ENCODE assay signal across 1 cellular context in the genomic region with DNA sequence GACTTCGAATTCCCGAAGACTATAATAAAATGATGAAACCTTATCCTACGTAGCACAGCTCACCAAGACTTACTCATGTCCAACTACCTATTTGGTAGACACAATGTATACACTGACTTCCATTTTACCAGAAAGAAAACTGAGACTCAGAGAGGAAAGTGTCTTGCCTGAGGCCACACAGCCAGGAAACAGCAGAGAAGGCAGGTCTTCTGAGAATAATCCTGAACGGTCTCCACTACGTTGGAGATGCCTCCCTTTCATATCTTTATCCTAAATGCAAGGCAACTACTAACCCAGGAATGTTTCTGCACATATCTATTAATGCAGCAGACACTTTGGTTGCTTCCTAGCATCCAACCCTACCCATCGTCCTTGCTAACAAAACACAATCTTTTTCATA.
TF ChIP-seq lines count a peak whose summit lies in the region.

No MANE protein-coding gene starts in this region.

TF ChIP-seq in HepG2, 621 proteins besides CTCF, POLR2A, EP300 and RAD21 (continued from another document):
- TF ChIP-seq, protein P1, sequence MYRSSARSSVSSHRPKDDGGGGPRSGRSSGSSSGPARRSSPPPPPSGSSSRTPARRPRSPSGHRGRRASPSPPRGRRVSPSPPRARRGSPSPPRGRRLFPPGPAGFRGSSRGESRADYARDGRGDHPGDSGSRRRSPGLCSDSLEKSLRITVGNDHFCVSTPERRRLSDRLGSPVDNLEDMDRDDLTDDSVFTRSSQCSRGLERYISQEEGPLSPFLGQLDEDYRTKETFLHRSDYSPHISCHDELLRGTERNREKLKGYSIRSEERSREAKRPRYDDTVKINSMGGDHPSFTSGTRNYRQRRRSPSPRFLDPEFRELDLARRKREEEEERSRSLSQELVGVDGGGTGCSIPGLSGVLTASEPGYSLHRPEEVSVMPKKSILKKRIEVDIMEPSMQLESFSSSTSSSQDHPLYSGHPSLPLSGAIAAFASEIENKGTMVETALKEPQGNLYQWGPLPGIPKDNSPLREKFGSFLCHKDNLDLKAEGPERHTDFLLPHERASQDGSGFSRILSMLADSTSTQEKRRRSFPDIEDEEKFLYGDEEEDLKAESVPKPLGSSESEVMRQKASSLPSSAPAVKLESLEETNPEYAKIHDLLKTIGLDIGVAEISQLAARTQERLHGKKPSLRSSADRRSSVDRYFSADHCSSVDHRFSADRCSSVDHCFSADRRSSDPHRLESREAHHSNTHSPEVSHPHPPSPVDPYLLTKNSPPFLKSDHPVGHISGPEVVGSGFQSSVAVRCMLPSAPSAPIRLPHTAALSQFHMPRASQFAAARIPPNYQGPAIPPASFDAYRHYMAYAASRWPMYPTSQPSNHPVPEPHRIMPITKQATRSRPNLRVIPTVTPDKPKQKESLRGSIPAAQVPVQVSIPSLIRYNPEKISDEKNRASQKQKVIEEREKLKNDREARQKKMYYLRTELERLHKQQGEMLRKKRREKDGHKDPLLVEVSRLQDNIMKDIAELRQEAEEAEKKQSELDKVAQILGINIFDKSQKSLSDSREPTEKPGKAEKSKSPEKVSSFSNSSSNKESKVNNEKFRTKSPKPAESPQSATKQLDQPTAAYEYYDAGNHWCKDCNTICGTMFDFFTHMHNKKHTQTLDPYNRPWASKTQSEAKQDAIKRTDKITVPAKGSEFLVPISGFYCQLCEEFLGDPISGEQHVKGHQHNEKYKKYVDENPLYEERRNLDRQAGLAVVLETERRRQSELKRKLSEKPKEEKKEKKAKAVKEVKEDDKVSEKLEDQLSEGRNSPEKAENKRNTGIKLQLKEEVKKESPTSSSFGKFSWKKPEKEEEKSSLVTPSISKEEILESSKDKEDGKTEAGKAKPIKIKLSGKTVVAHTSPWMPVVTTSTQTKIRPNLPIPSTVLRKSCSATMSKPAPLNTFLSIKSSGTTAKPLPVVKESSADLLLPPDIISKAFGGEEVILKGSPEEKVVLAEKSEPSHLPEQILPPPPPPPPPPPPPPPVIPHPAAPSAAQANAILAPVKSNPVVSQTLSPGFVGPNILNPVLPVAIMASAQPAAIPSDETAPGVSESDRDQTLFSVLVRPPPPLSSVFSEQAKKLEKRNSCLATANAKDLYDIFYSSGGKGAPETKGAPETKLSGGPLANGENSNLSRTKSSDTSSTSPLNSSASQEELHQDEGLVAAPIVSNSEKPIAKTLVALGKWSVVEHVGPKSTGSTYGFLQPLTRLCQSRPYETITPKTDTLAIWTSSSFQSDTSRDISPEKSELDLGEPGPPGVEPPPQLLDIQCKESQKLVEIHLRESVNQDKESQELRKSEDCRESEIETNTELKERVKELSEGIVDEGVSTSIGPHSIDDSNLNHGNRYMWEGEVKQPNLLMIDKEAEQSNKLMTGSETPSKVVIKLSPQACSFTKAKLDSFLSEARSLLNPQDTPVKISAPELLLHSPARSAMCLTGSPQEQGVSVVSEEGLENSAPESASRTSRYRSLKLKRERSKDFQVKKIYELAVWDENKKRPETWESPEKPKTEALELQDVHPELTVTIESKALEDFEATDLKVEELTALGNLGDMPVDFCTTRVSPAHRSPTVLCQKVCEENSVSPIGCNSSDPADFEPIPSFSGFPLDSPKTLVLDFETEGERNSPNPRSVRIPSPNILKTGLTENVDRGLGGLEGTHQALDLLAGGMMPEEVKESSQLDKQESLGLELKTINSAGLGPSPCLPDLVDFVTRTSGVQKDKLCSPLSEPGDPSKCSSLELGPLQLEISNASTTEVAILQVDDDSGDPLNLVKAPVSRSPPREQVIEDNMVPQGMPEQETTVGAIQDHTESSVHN (CRISPR knock-in tag; IDR thresholded peaks at IDR 0.05) = no peak
- peak; percentile 89; the same call in 1 of the 2 replicates for TF ChIP-seq ZNF768 (CRISPR knock-in tag; IDR thresholded peaks at IDR 0.05)
- TF ChIP-seq ZBTB7B (CRISPR knock-in tag; IDR thresholded peaks at IDR 0.05) = no peak
- no peak for TF ChIP-seq ZNF33A (CRISPR knock-in tag; IDR thresholded peaks at IDR 0.05; ENCODE audit: borderline replicate concordance)
- no peak for TF ChIP-seq SPEN (CRISPR knock-in tag; IDR thresholded peaks at IDR 0.05; ENCODE audit: low read depth)
- TF ChIP-seq, protein P2, sequence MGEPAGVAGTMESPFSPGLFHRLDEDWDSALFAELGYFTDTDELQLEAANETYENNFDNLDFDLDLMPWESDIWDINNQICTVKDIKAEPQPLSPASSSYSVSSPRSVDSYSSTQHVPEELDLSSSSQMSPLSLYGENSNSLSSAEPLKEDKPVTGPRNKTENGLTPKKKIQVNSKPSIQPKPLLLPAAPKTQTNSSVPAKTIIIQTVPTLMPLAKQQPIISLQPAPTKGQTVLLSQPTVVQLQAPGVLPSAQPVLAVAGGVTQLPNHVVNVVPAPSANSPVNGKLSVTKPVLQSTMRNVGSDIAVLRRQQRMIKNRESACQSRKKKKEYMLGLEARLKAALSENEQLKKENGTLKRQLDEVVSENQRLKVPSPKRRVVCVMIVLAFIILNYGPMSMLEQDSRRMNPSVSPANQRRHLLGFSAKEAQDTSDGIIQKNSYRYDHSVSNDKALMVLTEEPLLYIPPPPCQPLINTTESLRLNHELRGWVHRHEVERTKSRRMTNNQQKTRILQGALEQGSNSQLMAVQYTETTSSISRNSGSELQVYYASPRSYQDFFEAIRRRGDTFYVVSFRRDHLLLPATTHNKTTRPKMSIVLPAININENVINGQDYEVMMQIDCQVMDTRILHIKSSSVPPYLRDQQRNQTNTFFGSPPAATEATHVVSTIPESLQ (CRISPR knock-in tag; conservative IDR thresholded peaks at IDR 0.05) = no peak
- no peak for TF ChIP-seq ZBTB7A (CRISPR knock-in tag; IDR thresholded peaks at IDR 0.05)
- TF ChIP-seq MIER3 (CRISPR knock-in tag; IDR thresholded peaks at IDR 0.05; ENCODE audit: borderline replicate concordance) = no peak
- peak; percentile 7; the same call in 1 of the 2 replicates for TF ChIP-seq HDAC2 (CRISPR knock-in tag; IDR thresholded peaks at IDR 0.05)
- peak; percentile 89 for TF ChIP-seq ZMYM3 (CRISPR knock-in tag; IDR thresholded peaks at IDR 0.05)
- no peak for TF ChIP-seq ZNF567 (CRISPR knock-in tag; IDR thresholded peaks at IDR 0.05; ENCODE audit: borderline replicate concordance)
- TF ChIP-seq, protein P3, sequence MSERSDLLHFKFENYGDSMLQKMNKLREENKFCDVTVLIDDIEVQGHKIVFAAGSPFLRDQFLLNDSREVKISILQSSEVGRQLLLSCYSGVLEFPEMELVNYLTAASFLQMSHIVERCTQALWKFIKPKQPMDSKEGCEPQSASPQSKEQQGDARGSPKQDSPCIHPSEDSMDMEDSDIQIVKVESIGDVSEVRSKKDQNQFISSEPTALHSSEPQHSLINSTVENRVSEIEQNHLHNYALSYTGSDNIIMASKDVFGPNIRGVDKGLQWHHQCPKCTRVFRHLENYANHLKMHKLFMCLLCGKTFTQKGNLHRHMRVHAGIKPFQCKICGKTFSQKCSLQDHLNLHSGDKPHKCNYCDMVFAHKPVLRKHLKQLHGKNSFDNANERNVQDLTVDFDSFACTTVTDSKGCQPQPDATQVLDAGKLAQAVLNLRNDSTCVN (CRISPR knock-in tag; IDR thresholded peaks at IDR 0.05; ENCODE audit: borderline replicate concordance) = no peak
- no peak for TF ChIP-seq ZNF562 (CRISPR knock-in tag; IDR thresholded peaks at IDR 0.05; ENCODE audit: borderline replicate concordance)
- no peak for TF ChIP-seq DNMT3B (CRISPR knock-in tag; conservative IDR thresholded peaks at IDR 0.05)
- no peak for TF ChIP-seq BCL6 (CRISPR knock-in tag; IDR thresholded peaks at IDR 0.05)
- TF ChIP-seq ZNF850 (CRISPR knock-in tag; conservative IDR thresholded peaks at IDR 0.05) = no peak
- TF ChIP-seq EHMT2 (IDR thresholded peaks at IDR 0.05; ENCODE audit: borderline replicate concordance, low read depth, low read length) = 0 out of 2 replicates have a peak, but pooled peaks have one; percentile 9
- TF ChIP-seq, protein P4, sequence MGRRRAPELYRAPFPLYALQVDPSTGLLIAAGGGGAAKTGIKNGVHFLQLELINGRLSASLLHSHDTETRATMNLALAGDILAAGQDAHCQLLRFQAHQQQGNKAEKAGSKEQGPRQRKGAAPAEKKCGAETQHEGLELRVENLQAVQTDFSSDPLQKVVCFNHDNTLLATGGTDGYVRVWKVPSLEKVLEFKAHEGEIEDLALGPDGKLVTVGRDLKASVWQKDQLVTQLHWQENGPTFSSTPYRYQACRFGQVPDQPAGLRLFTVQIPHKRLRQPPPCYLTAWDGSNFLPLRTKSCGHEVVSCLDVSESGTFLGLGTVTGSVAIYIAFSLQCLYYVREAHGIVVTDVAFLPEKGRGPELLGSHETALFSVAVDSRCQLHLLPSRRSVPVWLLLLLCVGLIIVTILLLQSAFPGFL (CRISPR knock-in tag; IDR thresholded peaks at IDR 0.05) = no peak
- no peak for TF ChIP-seq SP140L (CRISPR knock-in tag; IDR thresholded peaks at IDR 0.05; ENCODE audit: borderline replicate concordance)
- TF ChIP-seq, protein P5, sequence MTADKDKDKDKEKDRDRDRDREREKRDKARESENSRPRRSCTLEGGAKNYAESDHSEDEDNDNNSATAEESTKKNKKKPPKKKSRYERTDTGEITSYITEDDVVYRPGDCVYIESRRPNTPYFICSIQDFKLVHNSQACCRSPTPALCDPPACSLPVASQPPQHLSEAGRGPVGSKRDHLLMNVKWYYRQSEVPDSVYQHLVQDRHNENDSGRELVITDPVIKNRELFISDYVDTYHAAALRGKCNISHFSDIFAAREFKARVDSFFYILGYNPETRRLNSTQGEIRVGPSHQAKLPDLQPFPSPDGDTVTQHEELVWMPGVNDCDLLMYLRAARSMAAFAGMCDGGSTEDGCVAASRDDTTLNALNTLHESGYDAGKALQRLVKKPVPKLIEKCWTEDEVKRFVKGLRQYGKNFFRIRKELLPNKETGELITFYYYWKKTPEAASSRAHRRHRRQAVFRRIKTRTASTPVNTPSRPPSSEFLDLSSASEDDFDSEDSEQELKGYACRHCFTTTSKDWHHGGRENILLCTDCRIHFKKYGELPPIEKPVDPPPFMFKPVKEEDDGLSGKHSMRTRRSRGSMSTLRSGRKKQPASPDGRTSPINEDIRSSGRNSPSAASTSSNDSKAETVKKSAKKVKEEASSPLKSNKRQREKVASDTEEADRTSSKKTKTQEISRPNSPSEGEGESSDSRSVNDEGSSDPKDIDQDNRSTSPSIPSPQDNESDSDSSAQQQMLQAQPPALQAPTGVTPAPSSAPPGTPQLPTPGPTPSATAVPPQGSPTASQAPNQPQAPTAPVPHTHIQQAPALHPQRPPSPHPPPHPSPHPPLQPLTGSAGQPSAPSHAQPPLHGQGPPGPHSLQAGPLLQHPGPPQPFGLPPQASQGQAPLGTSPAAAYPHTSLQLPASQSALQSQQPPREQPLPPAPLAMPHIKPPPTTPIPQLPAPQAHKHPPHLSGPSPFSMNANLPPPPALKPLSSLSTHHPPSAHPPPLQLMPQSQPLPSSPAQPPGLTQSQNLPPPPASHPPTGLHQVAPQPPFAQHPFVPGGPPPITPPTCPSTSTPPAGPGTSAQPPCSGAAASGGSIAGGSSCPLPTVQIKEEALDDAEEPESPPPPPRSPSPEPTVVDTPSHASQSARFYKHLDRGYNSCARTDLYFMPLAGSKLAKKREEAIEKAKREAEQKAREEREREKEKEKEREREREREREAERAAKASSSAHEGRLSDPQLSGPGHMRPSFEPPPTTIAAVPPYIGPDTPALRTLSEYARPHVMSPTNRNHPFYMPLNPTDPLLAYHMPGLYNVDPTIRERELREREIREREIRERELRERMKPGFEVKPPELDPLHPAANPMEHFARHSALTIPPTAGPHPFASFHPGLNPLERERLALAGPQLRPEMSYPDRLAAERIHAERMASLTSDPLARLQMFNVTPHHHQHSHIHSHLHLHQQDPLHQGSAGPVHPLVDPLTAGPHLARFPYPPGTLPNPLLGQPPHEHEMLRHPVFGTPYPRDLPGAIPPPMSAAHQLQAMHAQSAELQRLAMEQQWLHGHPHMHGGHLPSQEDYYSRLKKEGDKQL (CRISPR knock-in tag; IDR thresholded peaks at IDR 0.05; ENCODE audit: low read depth) = no peak
- TF ChIP-seq, protein P6, sequence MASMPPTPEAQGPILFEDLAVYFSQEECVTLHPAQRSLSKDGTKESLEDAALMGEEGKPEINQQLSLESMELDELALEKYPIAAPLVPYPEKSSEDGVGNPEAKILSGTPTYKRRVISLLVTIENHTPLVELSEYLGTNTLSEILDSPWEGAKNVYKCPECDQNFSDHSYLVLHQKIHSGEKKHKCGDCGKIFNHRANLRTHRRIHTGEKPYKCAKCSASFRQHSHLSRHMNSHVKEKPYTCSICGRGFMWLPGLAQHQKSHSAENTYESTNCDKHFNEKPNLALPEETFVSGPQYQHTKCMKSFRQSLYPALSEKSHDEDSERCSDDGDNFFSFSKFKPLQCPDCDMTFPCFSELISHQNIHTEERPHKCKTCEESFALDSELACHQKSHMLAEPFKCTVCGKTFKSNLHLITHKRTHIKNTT (CRISPR knock-in tag; IDR thresholded peaks at IDR 0.05) = no peak
- TF ChIP-seq NFATC3 (CRISPR knock-in tag; IDR thresholded peaks at IDR 0.05) = no peak
- TF ChIP-seq, protein P7, sequence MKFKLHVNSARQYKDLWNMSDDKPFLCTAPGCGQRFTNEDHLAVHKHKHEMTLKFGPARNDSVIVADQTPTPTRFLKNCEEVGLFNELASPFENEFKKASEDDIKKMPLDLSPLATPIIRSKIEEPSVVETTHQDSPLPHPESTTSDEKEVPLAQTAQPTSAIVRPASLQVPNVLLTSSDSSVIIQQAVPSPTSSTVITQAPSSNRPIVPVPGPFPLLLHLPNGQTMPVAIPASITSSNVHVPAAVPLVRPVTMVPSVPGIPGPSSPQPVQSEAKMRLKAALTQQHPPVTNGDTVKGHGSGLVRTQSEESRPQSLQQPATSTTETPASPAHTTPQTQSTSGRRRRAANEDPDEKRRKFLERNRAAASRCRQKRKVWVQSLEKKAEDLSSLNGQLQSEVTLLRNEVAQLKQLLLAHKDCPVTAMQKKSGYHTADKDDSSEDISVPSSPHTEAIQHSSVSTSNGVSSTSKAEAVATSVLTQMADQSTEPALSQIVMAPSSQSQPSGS (CRISPR knock-in tag; IDR thresholded peaks at IDR 0.05) = no peak
- TF ChIP-seq ZSCAN12 (CRISPR knock-in tag; IDR thresholded peaks at IDR 0.05) = no peak
- no peak for TF ChIP-seq XBP1 (CRISPR knock-in tag; IDR thresholded peaks at IDR 0.05)
- TF ChIP-seq ZSCAN25 (CRISPR knock-in tag; IDR thresholded peaks at IDR 0.05) = peak; percentile 51; the same call in 1 of the 2 replicates
- no peak for TF ChIP-seq ZNF460 (CRISPR knock-in tag; IDR thresholded peaks at IDR 0.05; ENCODE audit: borderline replicate concordance)
- no peak for TF ChIP-seq RNF2 (conservative IDR thresholded peaks at IDR 0.05; ENCODE audit: low read depth)
- TF ChIP-seq, protein P8, sequence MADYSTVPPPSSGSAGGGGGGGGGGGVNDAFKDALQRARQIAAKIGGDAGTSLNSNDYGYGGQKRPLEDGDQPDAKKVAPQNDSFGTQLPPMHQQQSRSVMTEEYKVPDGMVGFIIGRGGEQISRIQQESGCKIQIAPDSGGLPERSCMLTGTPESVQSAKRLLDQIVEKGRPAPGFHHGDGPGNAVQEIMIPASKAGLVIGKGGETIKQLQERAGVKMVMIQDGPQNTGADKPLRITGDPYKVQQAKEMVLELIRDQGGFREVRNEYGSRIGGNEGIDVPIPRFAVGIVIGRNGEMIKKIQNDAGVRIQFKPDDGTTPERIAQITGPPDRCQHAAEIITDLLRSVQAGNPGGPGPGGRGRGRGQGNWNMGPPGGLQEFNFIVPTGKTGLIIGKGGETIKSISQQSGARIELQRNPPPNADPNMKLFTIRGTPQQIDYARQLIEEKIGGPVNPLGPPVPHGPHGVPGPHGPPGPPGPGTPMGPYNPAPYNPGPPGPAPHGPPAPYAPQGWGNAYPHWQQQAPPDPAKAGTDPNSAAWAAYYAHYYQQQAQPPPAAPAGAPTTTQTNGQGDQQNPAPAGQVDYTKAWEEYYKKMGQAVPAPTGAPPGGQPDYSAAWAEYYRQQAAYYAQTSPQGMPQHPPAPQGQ (CRISPR knock-in tag; IDR thresholded peaks at IDR 0.05; ENCODE audit: borderline replicate concordance) = no peak
- TF ChIP-seq CENPT (CRISPR knock-in tag; IDR thresholded peaks at IDR 0.05; ENCODE audit: low read depth) = no peak
- TF ChIP-seq ZNF331 (CRISPR knock-in tag; IDR thresholded peaks at IDR 0.05) = no peak
